Comparison of ENCODE assay signal across 23 cellular contexts in genomic region chr16:47059991-47060390, GRCh38.
DNase-seq lines count a peak whose midpoint lies in the region; ATAC-seq and TF ChIP-seq lines count a peak whose summit lies in the region.
"Had no signal": no experiment of that assay in that cellular context is flagged by ENCODE, and none has a peak within 500 bp of the region (broad histone marks: within the 10 kb centered on the region; RNA-seq: fewer than 3 reads in every experiment).

No MANE protein-coding gene starts in this region.

- H3K27me3 ChIP-seq in sigmoid colon: no peaks in the 10 kb centered on the region
- H3K27me3 ChIP-seq: Peyer's patch, SJCRH30 had no signal

- H3K4me3 ChIP-seq in OCI-LY7 (ENCODE audit: low read depth, low read length, poor library complexity, severe bottlenecking) (no peak overlapping the region), sigmoid colon (no peak overlapping the region)
- H3K4me3 ChIP-seq: A549, GM12878, Peyer's patch, SJCRH30 had no signal

- H3K4me1 ChIP-seq in OCI-LY7 (ENCODE audit: insufficient read depth, low read length, poor library complexity, severe bottlenecking) (no peaks in the 10 kb centered on the region), sigmoid colon (no peaks in the 10 kb centered on the region)
- H3K4me1 ChIP-seq: A549, Peyer's patch, SJCRH30 had no signal

- no peak overlapping the region for H2AFZ ChIP-seq in OCI-LY7 (ENCODE audit: low read length)

- H3K79me2 ChIP-seq in OCI-LY7 (ENCODE audit: insufficient read depth, low read depth, low read length): no peaks in the 10 kb centered on the region

- H3K27ac ChIP-seq in OCI-LY7 (ENCODE audit: low read depth, low read length, poor library complexity, severe bottlenecking) (no peak overlapping the region), sigmoid colon (no peak overlapping the region)
- H3K27ac ChIP-seq: A549, SJCRH30 had no signal

- TF ChIP-seq POLR2A in sigmoid colon (IDR thresholded peaks at IDR 0.05): no peak

- CTCF ChIA-PET in OCI-LY7 (lab: Charles Lee; ENCODE audit: unreplicated experiment): no interaction called here

- no peak for DNase-seq in OCI-LY7 (ENCODE audit: low spot score)
- peak; percentile 14 for DNase-seq in left lobe of liver (ENCODE audit: low spot score)
- DNase-seq in sigmoid colon: peak; percentile 12
- no peak for DNase-seq in kidney glomerular epithelial cell (lab: John Stamatoyannopoulos, UW)
- DNase-seq in stimulated activated CD4-positive, alpha-beta T cell treated with anti-CD3 and anti-CD28 coated beads, Interleukin-2, amount 100 ng/mL, for 48 hours: no peak
- DNase-seq in NCI-H1105 (lab: John Stamatoyannopoulos, UW): no peak
- DNase-seq: CD4-positive, CD25-positive, alpha-beta regulatory T cell; DMS79; GOT3; NCI-H1105 treated with DMSO at 0.1 percent for 48 hours; NCI-H1694; NCI-H2081; NCI-H2171; NCI-H345; NCI-H524; NCI-H774; NK-92 treated with Interleukin-12 subunit alpha and Interleukin-12 subunit beta, amount 100 ng/mL, for 24 hours; Peyer's patch; SJCRH30 had no signal

- no peak for ATAC-seq in left lobe of liver
- ATAC-seq: A549, GM12878, HCT116 had no signal

- no peak for TF ChIP-seq EP300 in sigmoid colon (IDR thresholded peaks at IDR 0.05)

- TF ChIP-seq CTCF in GM12872 (IDR thresholded peaks at IDR 0.05; ENCODE audit: insufficient read depth, low read depth, low read length): peak; percentile 11; the same call in 1 of the 3 replicates
- TF ChIP-seq CTCF in OCI-LY7 (conservative IDR thresholded peaks at IDR 0.05; ENCODE audit: low read length): peak; percentile 27; the same call in 1 of the 2 replicates
- no peak for TF ChIP-seq CTCF in sigmoid colon (IDR thresholded peaks at IDR 0.05)

- 89 to 90% methylated on average over 7 of the region's 7 CpGs for WGBS in sigmoid colon, 2 donors

- H3K36me3 ChIP-seq in OCI-LY7 (ENCODE audit: insufficient read depth, low read length) (no peaks in the 10 kb centered on the region), sigmoid colon (no peaks in the 10 kb centered on the region)
- H3K36me3 ChIP-seq: Peyer's patch, SJCRH30 had no signal

- no peaks in the 10 kb centered on the region for H3K9me2 ChIP-seq in OCI-LY7 (ENCODE audit: insufficient read depth, low read length)

- BruUV-seq in OCI-LY7 (replicated peaks; lab: Mats Ljungman, UMichigan): no TSS peak

- no peaks in the 10 kb centered on the region for H4K20me1 ChIP-seq in OCI-LY7 (ENCODE audit: insufficient read depth, low read length)

- H3K9me3 ChIP-seq in OCI-LY7 (ENCODE audit: low read length) (no peaks in the 10 kb centered on the region), sigmoid colon (no peaks in the 10 kb centered on the region)
- H3K9me3 ChIP-seq: A549, Peyer's patch, SJCRH30 had no signal

- H3K4me2 ChIP-seq in OCI-LY7 (ENCODE audit: low read length): no peak overlapping the region
- H3K4me2 ChIP-seq: A549 had no signal

- intact Hi-C loops in OCI-LY7 (cut with micrococcal nuclease; ENCODE audit: unreplicated experiment) (no loop called here), sigmoid colon (cut with DNase I) (no loop called here)

- POLR2A ChIA-PET in OCI-LY7 (lab: Charles Lee): interaction anchor here (1.1 kb wide), 1 partner anchor 13 kb away, joined by 3 read pairs; no protein-coding TSS in a partner anchor

Comparison
In these comparisons a context has a peak if more than half of its experiments do, and no peak if none do; other contexts are left out.
1. CTCF ChIP-seq: peak in GM12872 (single experiment) and OCI-LY7 (single experiment); none in sigmoid colon (0 of 4).
2. DNase-seq: peak in left lobe of liver (single experiment) and sigmoid colon (single experiment); none in OCI-LY7 (single experiment), kidney glomerular epithelial cell (single experiment), stimulated activated CD4-positive, alpha-beta T cell treated with anti-CD3 and anti-CD28 coated beads, Interleukin-2, amount 100 ng/mL, for 48 hours (0 of 2) and NCI-H1105 (single experiment).